ENCODE assay signal across 34 cellular contexts in the genomic region with DNA sequence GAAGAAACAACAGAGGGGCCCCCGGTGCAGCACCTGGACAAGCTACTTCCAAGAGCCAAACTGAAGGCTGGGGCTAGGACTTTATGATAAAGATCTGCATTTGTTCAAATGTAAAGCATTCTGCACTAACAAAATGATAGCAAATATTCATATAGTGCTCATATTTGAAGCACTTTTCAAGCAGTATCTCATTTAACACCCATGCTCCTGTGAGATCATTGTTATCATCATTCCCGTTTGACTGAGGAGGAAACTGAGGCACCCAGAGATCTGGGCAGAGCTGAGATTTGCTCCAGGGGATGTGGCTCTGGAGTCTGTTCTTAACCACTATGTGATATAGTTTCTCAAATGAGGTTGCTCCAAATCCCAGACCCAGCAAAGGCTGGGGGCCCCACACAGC.
"Had no signal": no experiment of that assay in that cellular context is flagged by ENCODE, and none has a peak within 500 bp of the region (broad histone marks: within the 10 kb centered on the region; RNA-seq: fewer than 3 reads in every experiment).

No MANE protein-coding gene starts in this region.

- H3K27ac Mint-ChIP-seq: activated B cell treated with CpG ODN at 0.5 μM for 24 hours; activated CD4-positive, alpha-beta memory T cell treated with anti-CD3 and anti-CD28 coated beads for 36 hours; activated CD4-positive, alpha-beta T cell treated with anti-CD3 and anti-CD28 coated beads, Interleukin-2, amount 10 ng/mL, durations not matched to agents 24 days and 14 days; activated CD8-positive, alpha-beta T cell treated with anti-CD3 and anti-CD28 coated beads for 36 hours; activated naive CD4-positive, alpha-beta T cell treated with anti-CD3 and anti-CD28 coated beads for 36 hours; activated naive CD4-positive, alpha-beta T cell treated with anti-CD3 and anti-CD28 coated beads, Interleukin-2, amount 50 U/mL, for 72 hours; activated naive CD8-positive, alpha-beta T cell treated with anti-CD3 and anti-CD28 coated beads for 36 hours; activated T-cell treated with anti-CD3 and anti-CD28 coated beads, Interleukin-2, amount 50 U/mL, for 72 hours; activated T-helper 1 cell treated with anti-CD3 and anti-CD28 coated beads, Interleukin-12 subunit alpha, Interleukin-12 subunit beta, Interleukin-2, Interleukin-4 antibody, amounts not matched to agents 30 ng/mL and 10 ng/mL and 1 ng/mL, durations not matched to agents 14 hours and 24 hours and 36 hours; activated T-helper 17 cell treated with anti-CD3 and anti-CD28 coated beads, Interleukin-2, amount 50 U/mL, for 72 hours; T-helper 1 cell treated with Interleukin-12 subunit alpha and Interleukin-12 subunit beta and Interleukin-4 antibody, amounts not matched to agents 30 μg/mL and 1 μg/mL, for 36 hours; T-helper 2 cell treated with Interferon-gamma antibody and Interleukin-4, amounts not matched to agents 5 μg/mL and 100 μg/mL, for 36 hours had no signal

- H3K4me1 Mint-ChIP-seq: activated B cell treated with CpG ODN at 0.5 μM for 24 hours had no signal

- H3K27ac ChIP-seq: adrenal gland, body of pancreas, brain microvascular endothelial cell, breast epithelium, VCaP had no signal

- H3K9me3 Mint-ChIP-seq: activated B cell treated with CpG ODN at 0.5 μM for 24 hours; activated CD4-positive, alpha-beta memory T cell treated with anti-CD3 and anti-CD28 coated beads for 36 hours; activated CD4-positive, alpha-beta T cell treated with anti-CD3 and anti-CD28 coated beads, Interleukin-2, amount 10 ng/mL, durations not matched to agents 24 days and 14 days; activated CD8-positive, alpha-beta T cell treated with anti-CD3 and anti-CD28 coated beads for 36 hours; activated naive CD4-positive, alpha-beta T cell treated with anti-CD3 and anti-CD28 coated beads for 36 hours; activated naive CD4-positive, alpha-beta T cell treated with anti-CD3 and anti-CD28 coated beads, Interleukin-2, amount 50 U/mL, for 72 hours; activated naive CD8-positive, alpha-beta T cell treated with anti-CD3 and anti-CD28 coated beads for 36 hours; activated T-cell treated with anti-CD3 and anti-CD28 coated beads, Interleukin-2, amount 50 U/mL, for 4 hours; activated T-cell treated with anti-CD3 and anti-CD28 coated beads, Interleukin-2, amount 50 U/mL, for 72 hours; activated T-helper 1 cell treated with anti-CD3 and anti-CD28 coated beads, Interleukin-12 subunit alpha, Interleukin-12 subunit beta, Interleukin-2, Interleukin-4 antibody, amounts not matched to agents 30 ng/mL and 10 ng/mL and 1 ng/mL, durations not matched to agents 14 hours and 24 hours and 36 hours; activated T-helper 17 cell treated with anti-CD3 and anti-CD28 coated beads, Interleukin-2, amount 50 U/mL, for 72 hours; T-helper 1 cell treated with Interleukin-12 subunit alpha and Interleukin-12 subunit beta and Interleukin-4 antibody, amounts not matched to agents 30 μg/mL and 1 μg/mL, for 36 hours; T-helper 2 cell treated with Interferon-gamma antibody and Interleukin-4, amounts not matched to agents 5 μg/mL and 100 μg/mL, for 36 hours had no signal

- H3K4me3 ChIP-seq: adrenal gland, body of pancreas, breast epithelium had no signal

- H3K4me1 ChIP-seq: breast epithelium had no signal

- H3K27me3 Mint-ChIP-seq: activated B cell treated with CpG ODN at 0.5 μM for 24 hours; activated CD4-positive, alpha-beta memory T cell treated with anti-CD3 and anti-CD28 coated beads for 36 hours; activated CD4-positive, alpha-beta T cell treated with anti-CD3 and anti-CD28 coated beads, Interleukin-2, amount 10 ng/mL, durations not matched to agents 24 days and 14 days; activated CD8-positive, alpha-beta T cell treated with anti-CD3 and anti-CD28 coated beads for 36 hours; activated naive CD8-positive, alpha-beta T cell treated with anti-CD3 and anti-CD28 coated beads for 36 hours; activated T-helper 17 cell treated with anti-CD3 and anti-CD28 coated beads, Interleukin-2, amount 50 U/mL, for 72 hours had no signal

- H3K27me3 ChIP-seq: adrenal gland, body of pancreas, brain microvascular endothelial cell, breast epithelium had no signal

- H3K4me3 Mint-ChIP-seq: activated B cell treated with CpG ODN at 0.5 μM for 24 hours; activated CD4-positive, alpha-beta memory T cell treated with anti-CD3 and anti-CD28 coated beads for 36 hours; activated CD4-positive, alpha-beta T cell treated with anti-CD3 and anti-CD28 coated beads, Interleukin-2, amount 10 ng/mL, durations not matched to agents 24 days and 14 days; activated CD8-positive, alpha-beta T cell treated with anti-CD3 and anti-CD28 coated beads for 36 hours; activated naive CD4-positive, alpha-beta T cell treated with anti-CD3 and anti-CD28 coated beads for 36 hours; activated naive CD8-positive, alpha-beta T cell treated with anti-CD3 and anti-CD28 coated beads for 36 hours; activated T-cell treated with anti-CD3 and anti-CD28 coated beads, Interleukin-2, amount 50 U/mL, for 4 hours; activated T-cell treated with anti-CD3 and anti-CD28 coated beads, Interleukin-2, amount 50 U/mL, for 72 hours; activated T-helper 1 cell treated with anti-CD3 and anti-CD28 coated beads, Interleukin-12 subunit alpha, Interleukin-12 subunit beta, Interleukin-2, Interleukin-4 antibody, amounts not matched to agents 30 ng/mL and 10 ng/mL and 1 ng/mL, durations not matched to agents 14 hours and 24 hours and 36 hours; activated T-helper 17 cell treated with anti-CD3 and anti-CD28 coated beads, Interleukin-2, amount 50 U/mL, for 72 hours; T-helper 1 cell treated with Interleukin-12 subunit alpha and Interleukin-12 subunit beta and Interleukin-4 antibody, amounts not matched to agents 30 μg/mL and 1 μg/mL, for 36 hours; T-helper 2 cell treated with Interferon-gamma antibody and Interleukin-4, amounts not matched to agents 5 μg/mL and 100 μg/mL, for 36 hours had no signal

- H3K9me3 ChIP-seq: adrenal gland, body of pancreas, breast epithelium had no signal

- DNase-seq: activated B cell treated with CpG ODN at 0.5 μM for 24 hours; activated CD4-positive, alpha-beta memory T cell treated with anti-CD3 and anti-CD28 coated beads for 36 hours; activated CD4-positive, alpha-beta T cell treated with anti-CD3 and anti-CD28 coated beads for 4 hours; activated CD4-positive, alpha-beta T cell treated with anti-CD3 and anti-CD28 coated beads, Interleukin-2, amount 10 ng/mL, durations not matched to agents 24 days and 14 days; activated CD4-positive, alpha-beta T cell treated with anti-CD3 and anti-CD28 coated beads, Interleukin-2, amount 50 U/mL, for 1 hour; activated CD4-positive, alpha-beta T cell treated with anti-CD3 and anti-CD28 coated beads, Interleukin-2, amount 50 U/mL, for 4 hours; activated CD4-positive, CD25-positive, alpha-beta regulatory T cell treated with anti-CD3 and anti-CD28 coated beads, Interleukin-2, amount 50 U/mL, for 72 hours; activated CD8-positive, alpha-beta memory T cell treated with anti-CD3 and anti-CD28 coated beads, Interleukin-2, amount 50 U/mL, for 4 hours; activated CD8-positive, alpha-beta T cell treated with anti-CD3 and anti-CD28 coated beads for 36 hours; activated effector memory CD4-positive, alpha-beta T cell treated with anti-CD3 and anti-CD28 coated beads, Interleukin-2, amount 50 U/mL, for 16 hours; activated gamma-delta T cell treated with Interleukin-2 at 50 U/mL for 16 hours; activated naive CD4-positive, alpha-beta T cell; activated naive CD4-positive, alpha-beta T cell treated with anti-CD3 and anti-CD28 coated beads for 36 hours; activated naive CD4-positive, alpha-beta T cell treated with anti-CD3 and anti-CD28 coated beads, Interleukin-2, amount 50 U/mL, for 16 hours; activated naive CD8-positive, alpha-beta T cell treated with anti-CD3 and anti-CD28 coated beads for 36 hours; activated T-cell treated with anti-CD3 and anti-CD28 coated beads for 4 hours; activated T-cell treated with anti-CD3 and anti-CD28 coated beads, Interleukin-2, amount 50 U/mL, for 1 hour; activated T-cell treated with anti-CD3 and anti-CD28 coated beads, Interleukin-2, amount 50 U/mL, for 4 hours; activated T-cell treated with anti-CD3 and anti-CD28 coated beads, Interleukin-2, amount 50 U/mL, for 72 hours; adrenal gland; amniotic stem cell; aorta; body of pancreas; brain microvascular endothelial cell; central memory CD4-positive, alpha-beta T cell; T-helper 2 cell; T-helper 9 cell had no signal

- H3K36me3 ChIP-seq: adrenal gland, brain microvascular endothelial cell, breast epithelium had no signal

- ATAC-seq: activated CD8-positive, alpha-beta T cell treated with anti-CD3 and anti-CD28 coated beads for 36 hours; activated naive CD4-positive, alpha-beta T cell treated with anti-CD3 and anti-CD28 coated beads, Interleukin-2, amount 50 U/mL, for 72 hours; activated T-cell treated with anti-CD3 and anti-CD28 coated beads, Interleukin-2, amount 50 U/mL, for 4 hours; activated T-cell treated with anti-CD3 and anti-CD28 coated beads, Interleukin-2, amount 50 U/mL, for 72 hours; activated T-helper 17 cell treated with anti-CD3 and anti-CD28 coated beads, Interleukin-2, amount 50 U/mL, for 72 hours; body of pancreas had no signal

- H3K36me3 Mint-ChIP-seq: activated CD4-positive, alpha-beta memory T cell treated with anti-CD3 and anti-CD28 coated beads for 36 hours; activated naive CD4-positive, alpha-beta T cell treated with anti-CD3 and anti-CD28 coated beads, Interleukin-2, amount 50 U/mL, for 72 hours had no signal
